In the genomic region with DNA sequence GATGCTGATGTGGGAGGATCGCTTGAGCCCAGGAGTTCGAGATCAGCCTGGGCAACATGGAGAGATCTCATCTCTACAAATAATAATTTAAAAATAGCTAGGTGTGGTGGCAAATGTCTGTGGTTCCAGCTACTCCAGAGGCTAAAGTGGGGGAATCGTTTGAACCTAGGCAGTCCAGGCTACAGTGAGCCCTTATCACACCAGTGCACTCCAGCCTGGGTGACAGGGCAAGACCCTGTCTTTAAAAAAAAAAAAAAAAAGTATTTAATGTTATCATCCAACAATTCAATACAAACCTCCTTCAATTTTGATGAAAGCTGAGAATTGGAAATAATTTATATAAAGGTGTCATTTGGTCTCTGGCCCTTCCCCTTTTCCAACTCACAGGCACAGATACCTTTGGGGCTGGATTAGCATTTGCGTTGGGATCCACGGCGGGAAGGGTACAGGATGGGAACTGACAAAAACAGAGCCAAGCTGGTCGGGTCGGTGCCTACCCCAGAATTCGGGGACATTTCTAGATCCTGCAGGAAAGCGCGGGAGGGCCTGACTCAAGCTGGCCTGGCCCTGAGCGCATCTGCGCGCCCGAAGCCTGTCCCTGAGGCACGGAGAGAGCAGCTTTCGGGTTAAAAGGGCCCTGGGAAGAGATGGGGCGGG, we compare ENCODE assay signal across 7 cellular contexts. TPM values are rescaled to one million over a fixed set of nuclear protein-coding genes. Genes with fewer than 3 reads are reported as not detected.
A peak's percentile ranks its signal among the peaks of the same experiment; 100 is the strongest.
DNase-seq lines count a peak whose midpoint lies in the region; ATAC-seq and TF ChIP-seq lines count a peak whose summit lies in the region.

No MANE protein-coding gene starts in this region.

- TF ChIP-seq CTCF in WI38 (IDR thresholded peaks at IDR 0.05; ENCODE audit: low read depth, low read length) (no peak), left ventricle myocardium inferior (IDR thresholded peaks at IDR 0.05; ENCODE audit: borderline replicate concordance) (no peak), mucosa of descending colon (IDR thresholded peaks at IDR 0.05) (no peak)

- H3K27me3 ChIP-seq in left ventricle myocardium inferior (ENCODE audit: low read depth) (no peaks in the 10 kb centered on the region), skeletal muscle satellite cell (ENCODE audit: control insufficient read depth, insufficient read depth, low read length) (no peaks in the 10 kb centered on the region)

- peak overlapping the region; percentile 83 for H3K9ac ChIP-seq in skeletal muscle satellite cell (ENCODE audit: low read depth, low read length)

- intact Hi-C loops in left ventricle myocardium inferior (cut with micrococcal nuclease) (no loop called here), mucosa of descending colon (cut with DNase I, micrococcal nuclease) (no loop called here)

- H3K36me3 ChIP-seq in left ventricle myocardium inferior (no peaks in the 10 kb centered on the region), skeletal muscle satellite cell (ENCODE audit: insufficient read depth, low read length) (peaks cover 4% of the 10 kb centered on the region), mucosa of descending colon (ENCODE audit: low read depth) (no peaks in the 10 kb centered on the region)

- H3K27ac ChIP-seq in left ventricle myocardium inferior (replicated peaks): peak overlapping the region; percentile 93

- peak overlapping the region; percentile 99 for H3K4me2 ChIP-seq in skeletal muscle satellite cell (ENCODE audit: low read length)

- DNase-seq in left ventricle myocardium inferior (no peak), mucosa of descending colon (no peak), H4 (ENCODE audit: low spot score) (no peak)

- H3K9me3 ChIP-seq in left ventricle myocardium inferior (replicated peaks): no peaks in the 10 kb centered on the region
- no peaks in the 10 kb centered on the region for H3K9me3 ChIP-seq in skeletal muscle satellite cell (replicated peaks; ENCODE audit: low read length)
- no peaks in the 10 kb centered on the region for H3K9me3 ChIP-seq in mucosa of descending colon

- H3K4me1 ChIP-seq in left ventricle myocardium inferior (peaks cover 50% of the 10 kb centered on the region), skeletal muscle satellite cell (ENCODE audit: control insufficient read depth, insufficient read depth, low read length) (peaks cover 18% of the 10 kb centered on the region), mucosa of descending colon (ENCODE audit: low read depth) (peaks cover 24% of the 10 kb centered on the region)

- ATAC-seq in GM19372 (IDR thresholded peaks at IDR 0.05; ENCODE audit: low read depth, unreplicated experiment) (peak; percentile 10), HG03025 (IDR thresholded peaks at IDR 0.05; ENCODE audit: low FRiP score, unreplicated experiment) (peak; percentile 13), mucosa of descending colon (no peak)

- H3K4me3 ChIP-seq in WI38 (ENCODE audit: low read depth, low read length) (peak overlapping the region; percentile 68), left ventricle myocardium inferior (peak overlapping the region; percentile 96), skeletal muscle satellite cell (ENCODE audit: low read length) (peak overlapping the region; percentile 84), mucosa of descending colon (no peak overlapping the region)

RNA-seq across cellular contexts. Expression of gene DCAF7, which starts 0.9 kb away (rescaled TPM):
- total RNA-seq in left ventricle myocardium inferior (45.7 TPM), mucosa of descending colon (10 to 100 TPM; 69.0 to 87.3 (median 84.9) TPM)
- 20.3 and 21.3 TPM in 2 replicates for total RNA-seq in skeletal muscle satellite cell (2012; rRNA removed)
- 50.6 and 62.2 TPM in 2 replicates for total RNA-seq in H4 (2014; rRNA removed; shearing (Covaris generic))

RNA-seq across cellular contexts. Expression of gene KCNH6, which starts 26.3 kb away (rescaled TPM):
- total RNA-seq in left ventricle myocardium inferior (not detected), mucosa of descending colon (under 1 TPM in 2 of 3 donors, not detected in 1; 0.58 to 0.64 TPM)
- not detected in 2 replicates for total RNA-seq in skeletal muscle satellite cell (2012; rRNA removed)
- total RNA-seq in H4 (2014; rRNA removed; shearing (Covaris generic)): not detected in 2 replicates

RNA-seq across cellular contexts. Expression of gene TACO1, which starts 51.3 kb away (rescaled TPM):
- total RNA-seq in left ventricle myocardium inferior: 44.7 TPM
- total RNA-seq in skeletal muscle satellite cell (2012; rRNA removed): 21.0 and 24.1 TPM in 2 replicates
- 10 to 100 TPM; 21.7 to 34.4 (median 29.7) TPM for total RNA-seq in mucosa of descending colon
- total RNA-seq in H4 (2014; rRNA removed; shearing (Covaris generic)): 20.7 and 28.1 TPM in 2 replicates
